ENCODE assay signal across 19 cellular contexts in the genomic region with DNA sequence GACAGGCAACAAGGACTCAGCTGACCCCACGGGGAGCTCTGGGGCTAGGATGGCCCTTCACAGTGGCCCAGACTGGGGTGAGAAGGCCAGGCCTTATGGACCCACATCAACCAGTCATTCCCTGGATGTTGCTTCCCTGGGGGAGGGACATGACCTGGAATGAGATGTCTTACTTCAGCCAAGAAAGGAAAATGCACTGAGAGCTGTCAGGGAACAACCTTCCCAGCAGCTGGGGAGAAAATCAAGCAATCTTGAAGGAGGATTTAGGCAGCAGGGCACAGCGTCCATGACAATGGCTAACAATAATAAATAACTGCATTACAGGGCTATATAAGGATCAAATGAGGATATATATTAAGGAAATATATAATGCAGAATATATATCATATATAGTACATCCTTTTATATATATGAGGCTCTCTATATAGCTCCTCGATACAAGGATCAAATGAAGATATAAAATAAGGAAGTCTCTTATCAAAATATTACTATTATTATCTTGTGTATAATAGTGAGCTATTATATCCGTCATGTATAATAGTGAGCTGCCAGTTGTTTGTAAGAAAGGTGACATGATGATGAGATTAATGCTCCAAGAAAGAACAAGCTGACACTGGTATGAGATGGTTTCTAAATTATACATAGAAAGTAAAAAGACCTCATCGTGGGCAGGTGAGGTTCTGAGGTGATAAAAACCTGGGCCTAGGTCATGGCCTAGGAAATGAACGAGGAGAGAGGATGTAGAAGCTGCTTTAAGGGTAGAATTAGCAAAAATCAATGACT.
A peak's percentile ranks its signal among the peaks of the same experiment; 100 is the strongest.
DNase-seq lines count a peak whose midpoint lies in the region; ATAC-seq and TF ChIP-seq lines count a peak whose summit lies in the region.
"Had no signal": no experiment of that assay in that cellular context is flagged by ENCODE, and none has a peak within 500 bp of the region (broad histone marks: within the 10 kb centered on the region; RNA-seq: fewer than 3 reads in every experiment).

No MANE protein-coding gene starts in this region.

- no peaks in the 10 kb centered on the region for H3K9me2 ChIP-seq in neural cell (ENCODE audit: insufficient read depth, low read length)

- H3K4me1 Mint-ChIP-seq in activated naive CD4-positive, alpha-beta T cell treated with anti-CD3 and anti-CD28 coated beads for 36 hours (ENCODE audit: low read depth), result peaks cover 37% of the 10 kb centered on the region
- peaks cover 37% of the 10 kb centered on the region for H3K4me1 Mint-ChIP-seq in activated naive CD8-positive, alpha-beta T cell (ENCODE audit: low read depth)

- H3K4me3 Mint-ChIP-seq in activated naive CD4-positive, alpha-beta T cell treated with anti-CD3 and anti-CD28 coated beads for 36 hours, result no peak overlapping the region
- peak overlapping the region; percentile 21 for H3K4me3 Mint-ChIP-seq in activated naive CD8-positive, alpha-beta T cell
- H3K4me3 Mint-ChIP-seq: activated B cell treated with CpG ODN at 0.5 μM for 24 hours had no signal

- H3K9ac ChIP-seq in neural cell (ENCODE audit: low read length), result no peak overlapping the region
- H3K9ac ChIP-seq: parathyroid adenoma had no signal

- peak; percentile 40 for DNase-seq in activated naive CD4-positive, alpha-beta T cell treated with anti-CD3 and anti-CD28 coated beads for 36 hours
- DNase-seq in activated naive CD4-positive, alpha-beta T cell treated with Interleukin-2 at 50 U/mL for 16 hours, result no peak
- DNase-seq in posterior cingulate gyrus (no peak), body of pancreas (no peak), dorsolateral prefrontal cortex (no peak)
- DNase-seq: activated B cell treated with CpG ODN at 0.5 μM for 24 hours; effector CD4-positive, alpha-beta T cell; glutamatergic neuron; KG1; NCI-H1092 treated with DMSO at 0.1 percent for 48 hours; NCI-H2081; NCI-H510A treated with DMSO at 0.1 percent for 48 hours; stimulated activated CD4-positive, alpha-beta T cell treated with anti-CD3 and anti-CD28 coated beads, Interleukin-2, amount 100 ng/mL, for 48 hours; substantia nigra had no signal

- H3K27ac Mint-ChIP-seq in activated naive CD4-positive, alpha-beta T cell treated with anti-CD3 and anti-CD28 coated beads for 36 hours, result peak overlapping the region; percentile 82
- H3K27ac Mint-ChIP-seq in activated naive CD8-positive, alpha-beta T cell, result peak overlapping the region; percentile 94
- H3K27ac Mint-ChIP-seq: activated B cell treated with CpG ODN at 0.5 μM for 24 hours had no signal

- H3K36me3 ChIP-seq in KOPT-K1 (ENCODE audit: insufficient read depth, low read length) (no peaks in the 10 kb centered on the region), neural cell (ENCODE audit: insufficient read depth, low read length) (no peaks in the 10 kb centered on the region), body of pancreas (replicated peaks in 1 of 2; ENCODE audit: insufficient read depth in 1 of 2, low read depth in 2 of 2) (no peaks in the 10 kb centered on the region)

- H3K4me2 ChIP-seq in neural cell (ENCODE audit: low read length), result peak overlapping the region; percentile 12

- TF ChIP-seq CTCF in neural cell (IDR thresholded peaks at IDR 0.05; ENCODE audit: poor library complexity, severe bottlenecking) (no peak), body of pancreas (IDR thresholded peaks at IDR 0.05) (no peak), dorsolateral prefrontal cortex (IDR thresholded peaks at IDR 0.05 in 54 of 56, conservative IDR thresholded peaks at IDR 0.05 in 2 of 56; ENCODE audit: low read depth in 1 of 56, partially characterized antibody in 56 of 56) (no peak)

- H3F3A ChIP-seq in neural cell (ENCODE audit: insufficient read depth, low read length, poor library complexity, severe bottlenecking), result no peaks in the 10 kb centered on the region

- ATAC-seq in body of pancreas, result no peak
- ATAC-seq: Right ventricle myocardium inferior had no signal

- no peaks in the 10 kb centered on the region for H3K9me3 Mint-ChIP-seq in activated naive CD4-positive, alpha-beta T cell treated with anti-CD3 and anti-CD28 coated beads for 36 hours
- H3K9me3 Mint-ChIP-seq in activated naive CD8-positive, alpha-beta T cell (ENCODE audit: low read depth), result no peaks in the 10 kb centered on the region
- H3K9me3 Mint-ChIP-seq: activated B cell treated with CpG ODN at 0.5 μM for 24 hours had no signal

- H2AFZ ChIP-seq in neural cell (ENCODE audit: low read depth, low read length), result no peak overlapping the region
- H2AFZ ChIP-seq: parathyroid adenoma had no signal

- no peaks in the 10 kb centered on the region for H3K36me3 Mint-ChIP-seq in activated naive CD4-positive, alpha-beta T cell treated with anti-CD3 and anti-CD28 coated beads for 36 hours (ENCODE audit: low read depth)
- no peaks in the 10 kb centered on the region for H3K36me3 Mint-ChIP-seq in activated naive CD8-positive, alpha-beta T cell

- H3K4me1 ChIP-seq in body of pancreas, result no peaks in the 10 kb centered on the region
- H3K4me1 ChIP-seq: parathyroid adenoma had no signal

- no peaks in the 10 kb centered on the region for H3K9me3 ChIP-seq in KOPT-K1 (ENCODE audit: insufficient read depth, low read length, poor library complexity, severe bottlenecking)
- H3K9me3 ChIP-seq in neural cell (ENCODE audit: low read length), result no peaks in the 10 kb centered on the region
- H3K9me3 ChIP-seq in body of pancreas, result no peaks in the 10 kb centered on the region

- TF ChIP-seq POLR2A in body of pancreas (IDR thresholded peaks at IDR 0.05), result no peak

- 61% methylated on average over 6 of the region's 6 CpGs for WGBS in body of pancreas, 2 donors

- intact Hi-C loops in activated naive CD4-positive, alpha-beta T cell treated with anti-CD3 and anti-CD28 coated beads for 36 hours (cut with micrococcal nuclease), result loop anchor here (1.0 to 5.0 kb wide), 3 partner anchors 18 to 87 kb away; no protein-coding TSS in a partner anchor
- intact Hi-C loops in posterior cingulate gyrus (cut with DNase I) (no loop called here), body of pancreas (cut with DNase I) (no loop called here), dorsolateral prefrontal cortex (cut with DNase I) (no loop called here)

- H3K79me2 ChIP-seq in neural cell (replicated peaks; ENCODE audit: insufficient read depth, low read length), result no peaks in the 10 kb centered on the region
- H3K79me2 ChIP-seq: parathyroid adenoma had no signal

- no peaks in the 10 kb centered on the region for H4K20me1 ChIP-seq in neural cell (ENCODE audit: insufficient read depth)

- peak; percentile 91 for TF ChIP-seq EP300 in neural cell (conservative IDR thresholded peaks at IDR 0.05; ENCODE audit: poor library complexity, severe bottlenecking)

- peak overlapping the region; percentile 10 for H3K4me3 ChIP-seq in neural cell (ENCODE audit: low read length)
- no peak overlapping the region for H3K4me3 ChIP-seq in body of pancreas
- no peak overlapping the region for H3K4me3 ChIP-seq in dorsolateral prefrontal cortex

- H3K27ac ChIP-seq in KOPT-K1 (ENCODE audit: low read depth, low read length, poor library complexity, severe bottlenecking) (peak overlapping the region; percentile 26), neural cell (ENCODE audit: low read length) (peak overlapping the region; percentile 44), body of pancreas (no peak overlapping the region), dorsolateral prefrontal cortex (no peak overlapping the region)
- H3K27ac ChIP-seq: parathyroid adenoma had no signal

- H3K27me3 Mint-ChIP-seq in activated naive CD4-positive, alpha-beta T cell treated with anti-CD3 and anti-CD28 coated beads for 36 hours (ENCODE audit: low read depth), result no peaks in the 10 kb centered on the region
- H3K27me3 Mint-ChIP-seq in activated naive CD8-positive, alpha-beta T cell, result no peaks in the 10 kb centered on the region
- H3K27me3 Mint-ChIP-seq: activated B cell treated with CpG ODN at 0.5 μM for 24 hours had no signal

- TF ChIP-seq RAD21 in neural cell (conservative IDR thresholded peaks at IDR 0.05), result no peak

- H3K27me3 ChIP-seq in neural cell (ENCODE audit: insufficient read depth, low read depth, low read length), result no peaks in the 10 kb centered on the region
- H3K27me3 ChIP-seq in body of pancreas, result no peaks in the 10 kb centered on the region
- H3K27me3 ChIP-seq in dorsolateral prefrontal cortex, result no peaks in the 10 kb centered on the region

- CTCF ChIA-PET in activated naive CD4-positive, alpha-beta T cell treated with anti-CD3 and anti-CD28 coated beads for 36 hours (lab: Charles Lee), result interaction anchor here (0.6 to 1.1 kb wide), 4 partner anchors 86 to 568 kb away, joined by 3 to 5 read pairs (median 3); no protein-coding TSS in a partner anchor

TF ChIP-seq in neural cell, 6 proteins besides CTCF, POLR2A, EP300 and RAD21:
- TF ChIP-seq SMC3 (conservative IDR thresholded peaks at IDR 0.05; ENCODE audit: poor library complexity), result no peak
- TF ChIP-seq TAF1 (IDR thresholded peaks at IDR 0.05; ENCODE audit: low read depth), result no peak
- TF ChIP-seq, protein P1, sequence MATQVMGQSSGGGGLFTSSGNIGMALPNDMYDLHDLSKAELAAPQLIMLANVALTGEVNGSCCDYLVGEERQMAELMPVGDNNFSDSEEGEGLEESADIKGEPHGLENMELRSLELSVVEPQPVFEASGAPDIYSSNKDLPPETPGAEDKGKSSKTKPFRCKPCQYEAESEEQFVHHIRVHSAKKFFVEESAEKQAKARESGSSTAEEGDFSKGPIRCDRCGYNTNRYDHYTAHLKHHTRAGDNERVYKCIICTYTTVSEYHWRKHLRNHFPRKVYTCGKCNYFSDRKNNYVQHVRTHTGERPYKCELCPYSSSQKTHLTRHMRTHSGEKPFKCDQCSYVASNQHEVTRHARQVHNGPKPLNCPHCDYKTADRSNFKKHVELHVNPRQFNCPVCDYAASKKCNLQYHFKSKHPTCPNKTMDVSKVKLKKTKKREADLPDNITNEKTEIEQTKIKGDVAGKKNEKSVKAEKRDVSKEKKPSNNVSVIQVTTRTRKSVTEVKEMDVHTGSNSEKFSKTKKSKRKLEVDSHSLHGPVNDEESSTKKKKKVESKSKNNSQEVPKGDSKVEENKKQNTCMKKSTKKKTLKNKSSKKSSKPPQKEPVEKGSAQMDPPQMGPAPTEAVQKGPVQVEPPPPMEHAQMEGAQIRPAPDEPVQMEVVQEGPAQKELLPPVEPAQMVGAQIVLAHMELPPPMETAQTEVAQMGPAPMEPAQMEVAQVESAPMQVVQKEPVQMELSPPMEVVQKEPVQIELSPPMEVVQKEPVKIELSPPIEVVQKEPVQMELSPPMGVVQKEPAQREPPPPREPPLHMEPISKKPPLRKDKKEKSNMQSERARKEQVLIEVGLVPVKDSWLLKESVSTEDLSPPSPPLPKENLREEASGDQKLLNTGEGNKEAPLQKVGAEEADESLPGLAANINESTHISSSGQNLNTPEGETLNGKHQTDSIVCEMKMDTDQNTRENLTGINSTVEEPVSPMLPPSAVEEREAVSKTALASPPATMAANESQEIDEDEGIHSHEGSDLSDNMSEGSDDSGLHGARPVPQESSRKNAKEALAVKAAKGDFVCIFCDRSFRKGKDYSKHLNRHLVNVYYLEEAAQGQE (IDR thresholded peaks at IDR 0.05; ENCODE audit: borderline replicate concordance), result peak; percentile 91
- TF ChIP-seq POLR2AphosphoS5 (IDR thresholded peaks at IDR 0.05), result peak; percentile 77
- TF ChIP-seq MXI1 (conservative IDR thresholded peaks at IDR 0.05; ENCODE audit: poor library complexity, severe bottlenecking), result no peak

Comparison
In these comparisons a context has a peak if more than half of its experiments do, and no peak if none do; other contexts are left out.
1. H3K27ac ChIP-seq: peak in KOPT-K1 (single experiment) and neural cell (single experiment); none in body of pancreas (0 of 4) and dorsolateral prefrontal cortex (0 of 59).